1 cellular context compared by ENCODE assay signal in the genomic region with DNA sequence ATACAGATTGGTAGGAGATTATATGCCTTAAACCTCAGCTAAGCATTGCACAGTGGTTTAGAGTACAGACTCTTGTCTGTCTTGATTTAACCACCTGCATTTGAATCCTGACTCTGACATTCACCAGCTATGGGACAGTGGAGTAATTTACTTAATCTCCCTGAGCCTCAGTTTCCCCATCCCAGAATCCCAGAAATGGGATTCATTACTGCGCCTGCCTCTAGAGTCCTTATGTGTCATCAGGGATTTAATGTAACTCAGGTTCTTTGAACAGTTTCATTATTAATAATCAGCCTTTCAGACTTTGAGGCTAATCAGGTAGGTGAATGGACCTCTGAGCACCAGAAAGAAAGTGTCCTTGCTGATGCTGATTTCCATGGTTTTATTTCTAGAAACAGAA.
TF ChIP-seq lines count a peak whose summit lies in the region.

No MANE protein-coding gene starts in this region.

TF ChIP-seq in GM12878, 131 proteins besides CTCF, POLR2A, EP300 and RAD21 (continued from another document):
- TF ChIP-seq, protein P1, sequence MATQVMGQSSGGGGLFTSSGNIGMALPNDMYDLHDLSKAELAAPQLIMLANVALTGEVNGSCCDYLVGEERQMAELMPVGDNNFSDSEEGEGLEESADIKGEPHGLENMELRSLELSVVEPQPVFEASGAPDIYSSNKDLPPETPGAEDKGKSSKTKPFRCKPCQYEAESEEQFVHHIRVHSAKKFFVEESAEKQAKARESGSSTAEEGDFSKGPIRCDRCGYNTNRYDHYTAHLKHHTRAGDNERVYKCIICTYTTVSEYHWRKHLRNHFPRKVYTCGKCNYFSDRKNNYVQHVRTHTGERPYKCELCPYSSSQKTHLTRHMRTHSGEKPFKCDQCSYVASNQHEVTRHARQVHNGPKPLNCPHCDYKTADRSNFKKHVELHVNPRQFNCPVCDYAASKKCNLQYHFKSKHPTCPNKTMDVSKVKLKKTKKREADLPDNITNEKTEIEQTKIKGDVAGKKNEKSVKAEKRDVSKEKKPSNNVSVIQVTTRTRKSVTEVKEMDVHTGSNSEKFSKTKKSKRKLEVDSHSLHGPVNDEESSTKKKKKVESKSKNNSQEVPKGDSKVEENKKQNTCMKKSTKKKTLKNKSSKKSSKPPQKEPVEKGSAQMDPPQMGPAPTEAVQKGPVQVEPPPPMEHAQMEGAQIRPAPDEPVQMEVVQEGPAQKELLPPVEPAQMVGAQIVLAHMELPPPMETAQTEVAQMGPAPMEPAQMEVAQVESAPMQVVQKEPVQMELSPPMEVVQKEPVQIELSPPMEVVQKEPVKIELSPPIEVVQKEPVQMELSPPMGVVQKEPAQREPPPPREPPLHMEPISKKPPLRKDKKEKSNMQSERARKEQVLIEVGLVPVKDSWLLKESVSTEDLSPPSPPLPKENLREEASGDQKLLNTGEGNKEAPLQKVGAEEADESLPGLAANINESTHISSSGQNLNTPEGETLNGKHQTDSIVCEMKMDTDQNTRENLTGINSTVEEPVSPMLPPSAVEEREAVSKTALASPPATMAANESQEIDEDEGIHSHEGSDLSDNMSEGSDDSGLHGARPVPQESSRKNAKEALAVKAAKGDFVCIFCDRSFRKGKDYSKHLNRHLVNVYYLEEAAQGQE (IDR thresholded peaks at IDR 0.05; ENCODE audit: low read depth, low read length), result no peak
- TF ChIP-seq, protein P2, sequence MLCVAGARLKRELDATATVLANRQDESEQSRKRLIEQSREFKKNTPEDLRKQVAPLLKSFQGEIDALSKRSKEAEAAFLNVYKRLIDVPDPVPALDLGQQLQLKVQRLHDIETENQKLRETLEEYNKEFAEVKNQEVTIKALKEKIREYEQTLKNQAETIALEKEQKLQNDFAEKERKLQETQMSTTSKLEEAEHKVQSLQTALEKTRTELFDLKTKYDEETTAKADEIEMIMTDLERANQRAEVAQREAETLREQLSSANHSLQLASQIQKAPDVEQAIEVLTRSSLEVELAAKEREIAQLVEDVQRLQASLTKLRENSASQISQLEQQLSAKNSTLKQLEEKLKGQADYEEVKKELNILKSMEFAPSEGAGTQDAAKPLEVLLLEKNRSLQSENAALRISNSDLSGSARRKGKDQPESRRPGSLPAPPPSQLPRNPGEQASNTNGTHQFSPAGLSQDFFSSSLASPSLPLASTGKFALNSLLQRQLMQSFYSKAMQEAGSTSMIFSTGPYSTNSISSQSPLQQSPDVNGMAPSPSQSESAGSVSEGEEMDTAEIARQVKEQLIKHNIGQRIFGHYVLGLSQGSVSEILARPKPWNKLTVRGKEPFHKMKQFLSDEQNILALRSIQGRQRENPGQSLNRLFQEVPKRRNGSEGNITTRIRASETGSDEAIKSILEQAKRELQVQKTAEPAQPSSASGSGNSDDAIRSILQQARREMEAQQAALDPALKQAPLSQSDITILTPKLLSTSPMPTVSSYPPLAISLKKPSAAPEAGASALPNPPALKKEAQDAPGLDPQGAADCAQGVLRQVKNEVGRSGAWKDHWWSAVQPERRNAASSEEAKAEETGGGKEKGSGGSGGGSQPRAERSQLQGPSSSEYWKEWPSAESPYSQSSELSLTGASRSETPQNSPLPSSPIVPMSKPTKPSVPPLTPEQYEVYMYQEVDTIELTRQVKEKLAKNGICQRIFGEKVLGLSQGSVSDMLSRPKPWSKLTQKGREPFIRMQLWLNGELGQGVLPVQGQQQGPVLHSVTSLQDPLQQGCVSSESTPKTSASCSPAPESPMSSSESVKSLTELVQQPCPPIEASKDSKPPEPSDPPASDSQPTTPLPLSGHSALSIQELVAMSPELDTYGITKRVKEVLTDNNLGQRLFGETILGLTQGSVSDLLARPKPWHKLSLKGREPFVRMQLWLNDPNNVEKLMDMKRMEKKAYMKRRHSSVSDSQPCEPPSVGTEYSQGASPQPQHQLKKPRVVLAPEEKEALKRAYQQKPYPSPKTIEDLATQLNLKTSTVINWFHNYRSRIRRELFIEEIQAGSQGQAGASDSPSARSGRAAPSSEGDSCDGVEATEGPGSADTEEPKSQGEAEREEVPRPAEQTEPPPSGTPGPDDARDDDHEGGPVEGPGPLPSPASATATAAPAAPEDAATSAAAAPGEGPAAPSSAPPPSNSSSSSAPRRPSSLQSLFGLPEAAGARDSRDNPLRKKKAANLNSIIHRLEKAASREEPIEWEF (IDR thresholded peaks at IDR 0.05; ENCODE audit: insufficient replicate concordance, low read depth, low read length), result no peak
- TF ChIP-seq EED (IDR thresholded peaks at IDR 0.05; ENCODE audit: low read depth), result peak; percentile 48; the same call in 1 of the 2 replicates
- TF ChIP-seq BHLHE40 (IDR thresholded peaks at IDR 0.05; ENCODE audit: borderline replicate concordance in 1 of 2, low read depth in 2 of 2, low read length in 1 of 2), result no peak
- no peak for TF ChIP-seq CHD4 (IDR thresholded peaks at IDR 0.05)
- TF ChIP-seq SREBF2 (IDR thresholded peaks at IDR 0.05; ENCODE audit: low read length), result no peak
- TF ChIP-seq, protein P3, sequence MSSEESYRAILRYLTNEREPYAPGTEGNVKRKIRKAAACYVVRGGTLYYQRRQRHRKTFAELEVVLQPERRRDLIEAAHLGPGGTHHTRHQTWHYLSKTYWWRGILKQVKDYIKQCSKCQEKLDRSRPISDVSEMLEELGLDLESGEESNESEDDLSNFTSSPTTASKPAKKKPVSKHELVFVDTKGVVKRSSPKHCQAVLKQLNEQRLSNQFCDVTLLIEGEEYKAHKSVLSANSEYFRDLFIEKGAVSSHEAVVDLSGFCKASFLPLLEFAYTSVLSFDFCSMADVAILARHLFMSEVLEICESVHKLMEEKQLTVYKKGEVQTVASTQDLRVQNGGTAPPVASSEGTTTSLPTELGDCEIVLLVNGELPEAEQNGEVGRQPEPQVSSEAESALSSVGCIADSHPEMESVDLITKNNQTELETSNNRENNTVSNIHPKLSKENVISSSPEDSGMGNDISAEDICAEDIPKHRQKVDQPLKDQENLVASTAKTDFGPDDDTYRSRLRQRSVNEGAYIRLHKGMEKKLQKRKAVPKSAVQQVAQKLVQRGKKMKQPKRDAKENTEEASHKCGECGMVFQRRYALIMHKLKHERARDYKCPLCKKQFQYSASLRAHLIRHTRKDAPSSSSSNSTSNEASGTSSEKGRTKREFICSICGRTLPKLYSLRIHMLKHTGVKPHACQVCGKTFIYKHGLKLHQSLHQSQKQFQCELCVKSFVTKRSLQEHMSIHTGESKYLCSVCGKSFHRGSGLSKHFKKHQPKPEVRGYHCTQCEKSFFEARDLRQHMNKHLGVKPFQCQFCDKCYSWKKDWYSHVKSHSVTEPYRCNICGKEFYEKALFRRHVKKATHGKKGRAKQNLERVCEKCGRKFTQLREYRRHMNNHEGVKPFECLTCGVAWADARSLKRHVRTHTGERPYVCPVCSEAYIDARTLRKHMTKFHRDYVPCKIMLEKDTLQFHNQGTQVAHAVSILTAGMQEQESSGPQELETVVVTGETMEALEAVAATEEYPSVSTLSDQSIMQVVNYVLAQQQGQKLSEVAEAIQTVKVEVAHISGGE (CRISPR knock-in tag; IDR thresholded peaks at IDR 0.05), result no peak
- no peak for TF ChIP-seq ZNF384 (IDR thresholded peaks at IDR 0.05; ENCODE audit: borderline replicate concordance, low read depth, low read length)
TF ChIP-seq in GM12878: peak in this region for 4.
